1 cellular context compared by ENCODE assay signal in genomic region chr16:31107465-31107867, GRCh38.
TF ChIP-seq lines count a peak whose summit lies in the region.

No MANE protein-coding gene starts in this region.

TF ChIP-seq in IMR-90, 13 proteins besides CTCF, POLR2A, EP300 and RAD21:
- no peak for TF ChIP-seq SMC3 (IDR thresholded peaks at IDR 0.05; ENCODE audit: low read depth, low read length)
- TF ChIP-seq BHLHE40 (IDR thresholded peaks at IDR 0.05; ENCODE audit: low read depth, low read length) = no peak
- no peak for TF ChIP-seq CEBPB (IDR thresholded peaks at IDR 0.05; ENCODE audit: low read depth, low read length)
TF ChIP-seq in IMR-90: peak in this region for 0.
